Comparison of ENCODE assay signal across 12 cellular contexts in genomic region chr15:77138167-77138522, GRCh38.
"Had no signal": no experiment of that assay in that cellular context is flagged by ENCODE, and none has a peak within 500 bp of the region (broad histone marks: within the 10 kb centered on the region; RNA-seq: fewer than 3 reads in every experiment).

No MANE protein-coding gene starts in this region.

- H3K4me1 Mint-ChIP-seq: stimulated activated effector memory CD8-positive, alpha-beta T cell treated with anti-CD3 and anti-CD28 coated beads, Interleukin-12 subunit alpha, Interleukin-12 subunit beta, amount 100 ng/mL, for 72 hours had no signal

- H3K27me3 ChIP-seq: adrenal gland, body of pancreas, neutrophil, thyroid gland had no signal

- H3K27ac Mint-ChIP-seq: immature natural killer cell; naive thymus-derived CD8-positive, alpha-beta T cell; progenitor cell of endocrine pancreas; stimulated activated effector memory CD8-positive, alpha-beta T cell treated with anti-CD3 and anti-CD28 coated beads, Interleukin-12 subunit alpha, Interleukin-12 subunit beta, amount 100 ng/mL, for 72 hours had no signal

- H3K4me3 Mint-ChIP-seq: immature natural killer cell; naive thymus-derived CD8-positive, alpha-beta T cell; stimulated activated effector memory CD8-positive, alpha-beta T cell treated with anti-CD3 and anti-CD28 coated beads, Interleukin-12 subunit alpha, Interleukin-12 subunit beta, amount 100 ng/mL, for 72 hours had no signal

- H3K27me3 Mint-ChIP-seq: naive thymus-derived CD8-positive, alpha-beta T cell; progenitor cell of endocrine pancreas had no signal

- H3K9me3 ChIP-seq: adrenal gland, body of pancreas, neutrophil, thyroid gland had no signal

- DNase-seq: activated naive CD4-positive, alpha-beta T cell treated with anti-CD3 and anti-CD28 coated beads, Interleukin-2, amount 50 U/mL, for 16 hours; adrenal gland; body of pancreas; cerebellar nuclear complex; immature natural killer cell; naive thymus-derived CD8-positive, alpha-beta T cell; right cardiac atrium; thyroid gland had no signal

- H3K27ac ChIP-seq: adrenal gland, body of pancreas, neutrophil, thyroid gland had no signal

- H3K4me3 ChIP-seq: adrenal gland, body of pancreas, smooth muscle cell, thyroid gland had no signal
